ENCODE assay signal across 8 cellular contexts in genomic region chrX:76151537-76151936, GRCh38. TPM values are rescaled to one million over a fixed set of nuclear protein-coding genes. Genes with fewer than 3 reads are reported as not detected.
DNase-seq lines count a peak whose midpoint lies in the region; ATAC-seq, FAIRE-seq and TF ChIP-seq lines count a peak whose summit lies in the region.
"Not testable (repeated sequence)": the region's sequence is repeated elsewhere in the genome, so short reads cannot be mapped to it uniquely, and the experiment has no call there.

No MANE protein-coding gene starts in this region.

- CTCF ChIA-PET in K562 (lab: Yijun Ruan, JAX; ENCODE audit: low intra/inter-chr PET ratio): not testable (repeated sequence)

- TF ChIP-seq EP300 in K562 (IDR thresholded peaks at IDR 0.05; ENCODE audit: low read length): not testable (repeated sequence)

- not testable (repeated sequence) for TF ChIP-seq CTCF in K562 (IDR thresholded peaks at IDR 0.05 in 2 of 3, conservative IDR thresholded peaks at IDR 0.05 in 1 of 3; ENCODE audit: insufficient read depth in 2 of 3, low read depth in 1 of 3, low read length in 3 of 3); upper lobe of right lung (IDR thresholded peaks at IDR 0.05)

- H3K36me3 ChIP-seq in K562 (ENCODE audit: control insufficient read depth, insufficient read depth, low read length); upper lobe of right lung: not testable (repeated sequence)

- not testable (repeated sequence) for H3K27me3 ChIP-seq in K562 (ENCODE audit: control insufficient read depth in 2 of 2, insufficient read depth in 2 of 2, low read length in 2 of 2); upper lobe of right lung

- not testable (repeated sequence) for H3K9me1 ChIP-seq in K562 (ENCODE audit: control insufficient read depth, insufficient read depth, low read length)

- in situ Hi-C loops in K562 (cut with MboI): not testable (repeated sequence)

- H3K4me2 ChIP-seq in K562 (ENCODE audit: insufficient read depth, low read length): not testable (repeated sequence)

- DNase-seq in K562 (ENCODE audit: extremely low read depth in 1 of 4, low spot score in 3 of 4); upper lobe of right lung: not testable (repeated sequence)

- not testable (repeated sequence) for H3K4me3 ChIP-seq in K562, upper lobe of right lung

- H3K79me2 ChIP-seq in K562 (ENCODE audit: control insufficient read depth, insufficient read depth, low read length): not testable (repeated sequence)

- POLR2A ChIA-PET in K562 (lab: Yijun Ruan, JAX): not testable (repeated sequence)

- H3K27ac ChIP-seq in K562 (ENCODE audit: extremely low read depth, low read depth, low read length); upper lobe of right lung: not testable (repeated sequence)

- not testable (repeated sequence) for TF ChIP-seq RAD21 in K562 (CRISPR knock-in tag; conservative IDR thresholded peaks at IDR 0.05 in 1 of 2, IDR thresholded peaks at IDR 0.05 in 1 of 2)

- H3K4me1 ChIP-seq in K562 (replicated peaks in 1 of 2; ENCODE audit: control insufficient read depth in 2 of 2, insufficient read depth in 2 of 2, low read length in 2 of 2) (peaks cover 0 to 13% of the 10 kb centered on the region in 2 experiments; a peak in 4 of 5 replicates), upper lobe of right lung (peaks cover 11% of the 10 kb centered on the region)

- not testable (repeated sequence) for BruUV-seq in K562 (replicated peaks; lab: Mats Ljungman, UMichigan)

- FAIRE-seq in K562 (lab: Jason Lieb, UNC): peak; percentile 46

- WGBS in K562 (ENCODE audit: insufficient coverage, low coverage, missing lambda C conversion rate): no CpG with 5 or more reads among the region's 7 CpGs

- intact Hi-C loops in K562 (cut with micrococcal nuclease); upper lobe of right lung (cut with DNase I): not testable (repeated sequence)

- H3K9ac ChIP-seq in K562 (ENCODE audit: insufficient read depth in 1 of 2, low read depth in 2 of 2, low read length in 2 of 2): not testable (repeated sequence)

- not testable (repeated sequence) for H3K9me3 ChIP-seq in K562 (replicated peaks; ENCODE audit: control insufficient read depth, insufficient read depth, low read depth, low read length); upper lobe of right lung

- ATAC-seq in GM18858 (IDR thresholded peaks at IDR 0.05; ENCODE audit: unreplicated experiment) (peak; percentile 73), GM19395 (IDR thresholded peaks at IDR 0.05; ENCODE audit: unreplicated experiment) (peak; percentile 75), GM21529 (IDR thresholded peaks at IDR 0.05; ENCODE audit: unreplicated experiment) (peak; percentile 72), HG02840 (IDR thresholded peaks at IDR 0.05; ENCODE audit: low FRiP score, unreplicated experiment) (peak; percentile 38), HG03097 (IDR thresholded peaks at IDR 0.05; ENCODE audit: low FRiP score, unreplicated experiment) (peak; percentile 58), HG03469 (IDR thresholded peaks at IDR 0.05; ENCODE audit: unreplicated experiment) (peak; percentile 86), upper lobe of right lung (peak; percentile 47)
- ATAC-seq in K562: not testable (repeated sequence)

- H2AFZ ChIP-seq in K562 (ENCODE audit: low read depth, low read length): not testable (repeated sequence)

- H4K20me1 ChIP-seq in K562 (replicated peaks; ENCODE audit: control insufficient read depth, insufficient read depth, low read length): not testable (repeated sequence)

- TF ChIP-seq POLR2A in K562 (conservative IDR thresholded peaks at IDR 0.05): not testable (repeated sequence)

RNA-seq across cellular contexts. Expression of gene PBDC1, which starts 21.3 kb away (rescaled TPM):
- total RNA-seq in K562 (2011; cell fraction: chromatin; rRNA removed; ENCODE audit: low replicate concordance): 2.2 and 8.4 TPM in 2 replicates
- 2.8 and 3.3 TPM in 2 replicates for total RNA-seq in K562 (2011; cell fraction: nucleolus; rRNA removed)
- total RNA-seq in K562 (2011; cell fraction: nucleoplasm; rRNA removed): 3.1 and 3.5 TPM in 2 replicates
- total RNA-seq in K562 (2014; rRNA removed) (8.2 and 8.8 TPM in 2 replicates), K562 (2014; rRNA removed; fragmentation: Illumina TruSeq; extraction: Trizol) (14.8 and 18.8 TPM in 2 replicates), K562 (2015; rRNA removed; fragmentation: Illumina TruSeq; extraction: Trizol) (15.9 and 17.1 TPM in 2 replicates), K562 (2021) (12.3 and 14.7 TPM in 2 replicates), upper lobe of right lung (20.6 TPM)
- polyA plus RNA-seq in K562 (2011; rRNA removed) (10.9 and 18.8 TPM in 2 replicates), K562 (2014; fragmentation: Illumina TruSeq; extraction: Trizol) (28.6 and 33.8 TPM in 2 replicates), K562 (2014; fragmentation: Nextera tagmentation; extraction: Ambion mirVana) (10 to 100 TPM; 46.3 to 46.9 TPM), K562 (2014; rRNA removed) (15.7 and 16.1 TPM in 2 replicates)
- polyA plus RNA-seq in K562 (2011; cell fraction: cytosol; rRNA removed): 10.3 and 14.3 TPM in 2 replicates
- 5.0 and 5.3 TPM in 2 replicates for polyA plus RNA-seq in K562 (2011; cell fraction: nucleus; rRNA removed)
- 11.7 and 28.9 TPM in 2 replicates for polyA plus RNA-seq in K562 (2012)
- polyA minus RNA-seq in K562 (2011; rRNA and poly(A)+ RNA removed): 12.6 and 13.1 TPM in 2 replicates
- polyA minus RNA-seq in K562 (2011; cell fraction: cytosol; rRNA and poly(A)+ RNA removed): 6.5 and 6.9 TPM in 2 replicates
- polyA minus RNA-seq in K562 (2011; cell fraction: nucleus; rRNA and poly(A)+ RNA removed): 2.7 and 4.3 TPM in 2 replicates
